ENCODE assay signal across 8 cellular contexts in genomic region chr11:66258473-66258893, GRCh38. TPM values are rescaled to one million over a fixed set of nuclear protein-coding genes. Genes with fewer than 3 reads are reported as not detected.
DNase-seq lines count a peak whose midpoint lies in the region; ATAC-seq and TF ChIP-seq lines count a peak whose summit lies in the region.

No MANE protein-coding gene starts in this region.

- peaks cover 17% of the 10 kb centered on the region for H3F3A ChIP-seq in GM23248 (ENCODE audit: insufficient read depth)

- TF ChIP-seq POLR2A in heart left ventricle (IDR thresholded peaks at IDR 0.05) = no peak

- 2 to 4% methylated on average over 23 to 27 of the region's 28 CpGs for WGBS in GM23248 (ENCODE audit: low coverage in 1 of 2, low lambda C conversion rate in 2 of 2, missing lambda C conversion rate in 2 of 2), 2 experiments
- WGBS in heart left ventricle, 4 donors = 3 to 13% (median 6%) methylated on average over 19 to 28 of the region's 28 CpGs

- H3K4me2 ChIP-seq in GM23248 (ENCODE audit: unreplicated experiment) (peak overlapping the region; percentile 84), skeletal muscle satellite cell (ENCODE audit: low read length) (peak overlapping the region; percentile 99)

- H3K4me3 ChIP-seq in GM23248 (peak overlapping the region; percentile 92), heart left ventricle (peak overlapping the region; percentile 33 to 99 (median 90)), skeletal muscle satellite cell (ENCODE audit: low read length) (peak overlapping the region; percentile 98)

- no peaks in the 10 kb centered on the region for H4K20me1 ChIP-seq in GM23248 (ENCODE audit: insufficient read depth)

- intact Hi-C loops in heart left ventricle (cut with DNase I) = loop anchor here in 7 of 10 donors (1.0 to 2.0 kb wide), 2 partner anchors 36 kb away; no protein-coding TSS in a partner anchor

- peak in 1 of 4 donors; percentile 0 for ATAC-seq in heart left ventricle
- no peak for ATAC-seq in HG03039 (IDR thresholded peaks at IDR 0.05; ENCODE audit: unreplicated experiment)

- peaks cover 15% of the 10 kb centered on the region for H3K79me2 ChIP-seq in GM23248 (ENCODE audit: insufficient read depth)

- DNase-seq in GM23248 (no peak), heart left ventricle (no peak), NCI-H146 treated with DMSO at 0.1 percent for 48 hours (lab: John Stamatoyannopoulos, UW; ENCODE audit: unreplicated experiment) (no peak), SW480 (ENCODE audit: low spot score) (no peak), SKM-1 (lab: John Stamatoyannopoulos, UW; ENCODE audit: unreplicated experiment) (no peak)

- H3K9me3 ChIP-seq in GM23248 (ENCODE audit: low read depth) = no peaks in the 10 kb centered on the region
- no peaks in the 10 kb centered on the region for H3K9me3 ChIP-seq in heart left ventricle
- H3K9me3 ChIP-seq in skeletal muscle satellite cell (replicated peaks; ENCODE audit: low read length) = no peaks in the 10 kb centered on the region

- in situ Hi-C loops in GM23248 (cut with MboI) = no loop called here

- peaks cover 10% of the 10 kb centered on the region; the same call in 1 of the 2 replicates for H3K36me3 ChIP-seq in GM23248 (ENCODE audit: low read depth)
- peaks cover 0 to 42% (median 27%) of the 10 kb centered on the region in 9 donors for H3K36me3 ChIP-seq in heart left ventricle
- H3K36me3 ChIP-seq in skeletal muscle satellite cell (ENCODE audit: insufficient read depth, low read length) = peaks cover 34% of the 10 kb centered on the region

- H3K9me2 ChIP-seq in GM23248 (ENCODE audit: insufficient read depth) = no peaks in the 10 kb centered on the region

- no peaks in the 10 kb centered on the region for H3K27me3 ChIP-seq in GM23248 (replicated peaks; ENCODE audit: insufficient read depth)
- H3K27me3 ChIP-seq in heart left ventricle = peaks cover 0 to 7% (median 0%) of the 10 kb centered on the region in 9 donors
- no peaks in the 10 kb centered on the region for H3K27me3 ChIP-seq in skeletal muscle satellite cell (ENCODE audit: control insufficient read depth, insufficient read depth, low read length)

- peak overlapping the region; percentile 83; the same call in 1 of the 2 replicates for H2AFZ ChIP-seq in GM23248

- H3K9ac ChIP-seq in GM23248 = peak overlapping the region; percentile 93
- peak overlapping the region; percentile 97 for H3K9ac ChIP-seq in skeletal muscle satellite cell (ENCODE audit: low read depth, low read length)

- no peak overlapping the region for H3K27ac ChIP-seq in GM23248
- H3K27ac ChIP-seq in VCaP = peak overlapping the region; percentile 97
- peak overlapping the region in 10 of 12 donors; percentile 66 to 89 (median 82) for H3K27ac ChIP-seq in heart left ventricle

- H3K4me1 ChIP-seq in GM23248 (ENCODE audit: insufficient read depth) (no peaks in the 10 kb centered on the region), heart left ventricle (peaks cover 0 to 17% (median 12%) of the 10 kb centered on the region in 12 donors), skeletal muscle satellite cell (ENCODE audit: control insufficient read depth, insufficient read depth, low read length) (peaks cover 15% of the 10 kb centered on the region)

- TF ChIP-seq CTCF in VCaP (conservative IDR thresholded peaks at IDR 0.05) (no peak; the same call in 1 of the 2 replicates), heart left ventricle (IDR thresholded peaks at IDR 0.05) (peak in 6 of 12 donors; percentile 0 to 31 (median 18))

RNA-seq across cellular contexts. Expression of gene KLC2, which starts 1.0 kb away (rescaled TPM):
- total RNA-seq in GM23248 (2014; rRNA removed; shearing (Covaris generic)) = 21.9 and 25.5 TPM in 2 replicates
- polyA plus RNA-seq in GM23248 (2016; fragmentation: Nextera tagmentation; extraction: Ambion mirVana) = 17.1 and 19.7 TPM in 2 replicates
- 10 to 100 TPM; 24.7 to 78.5 (median 34.0) TPM for total RNA-seq in heart left ventricle
- polyA plus RNA-seq in heart left ventricle = 10 to 100 TPM; 49.9 to 65.8 TPM
- 15.1 and 17.0 TPM in 2 replicates for total RNA-seq in skeletal muscle satellite cell (2012; rRNA removed)

RNA-seq across cellular contexts. Expression of gene RAB1B, which starts 10.0 kb away (rescaled TPM):
- 146 and 151 TPM in 2 replicates for total RNA-seq in GM23248 (2014; rRNA removed; shearing (Covaris generic))
- 86.7 and 92.1 TPM in 2 replicates for polyA plus RNA-seq in GM23248 (2016; fragmentation: Nextera tagmentation; extraction: Ambion mirVana)
- 100 to 1,000 TPM; 111 to 149 (median 128) TPM for total RNA-seq in heart left ventricle
- polyA plus RNA-seq in heart left ventricle = 100 to 1,000 TPM; 161 to 178 TPM
- total RNA-seq in skeletal muscle satellite cell (2012; rRNA removed) = 77.3 and 92.0 TPM in 2 replicates

RNA-seq across cellular contexts. Expression of gene CNIH2, which starts 19.5 kb away (rescaled TPM):
- 1.4 TPM in 1 of 2 replicates, not detected in the other for total RNA-seq in GM23248 (2014; rRNA removed; shearing (Covaris generic))
- polyA plus RNA-seq in GM23248 (2016; fragmentation: Nextera tagmentation; extraction: Ambion mirVana) (0.39 and 0.50 TPM in 2 replicates), heart left ventricle (under 1 TPM in 1 of 2 donors, not detected in 1; 0.08 TPM)
- under 1 TPM in 2 of 9 donors, not detected in 7; 0.25 to 0.40 TPM for total RNA-seq in heart left ventricle
- total RNA-seq in skeletal muscle satellite cell (2012; rRNA removed) = 1.3 TPM in 1 of 2 replicates, not detected in the other

RNA-seq across cellular contexts. Expression of gene YIF1A, which starts 30.5 kb away (rescaled TPM):
- total RNA-seq in GM23248 (2014; rRNA removed; shearing (Covaris generic)) = 193 and 222 TPM in 2 replicates
- polyA plus RNA-seq in GM23248 (2016; fragmentation: Nextera tagmentation; extraction: Ambion mirVana) (259 and 284 TPM in 2 replicates), heart left ventricle (100 to 1,000 TPM in 1 of 2 donors, 10 to 100 TPM in 1; 49.9 to 136 TPM)
- total RNA-seq in heart left ventricle = 10 to 100 TPM; 41.6 to 93.0 (median 65.3) TPM
- total RNA-seq in skeletal muscle satellite cell (2012; rRNA removed) = 181 and 287 TPM in 2 replicates

RNA-seq across cellular contexts. Expression of gene TMEM151A, which starts 33.2 kb away (rescaled TPM):
- total RNA-seq in GM23248 (2014; rRNA removed; shearing (Covaris generic)) = 0.54 TPM in 1 of 2 replicates, not detected in the other
- polyA plus RNA-seq in GM23248 (2016; fragmentation: Nextera tagmentation; extraction: Ambion mirVana) (0.19 and 0.33 TPM in 2 replicates), heart left ventricle (under 1 TPM; 0.08 TPM)
- 1 to 10 TPM in 1 of 9 donors, under 1 TPM in 3, not detected in 5; 0.09 to 7.9 (median 0.18) TPM for total RNA-seq in heart left ventricle
- 0.22 TPM in 1 of 2 replicates, not detected in the other for total RNA-seq in skeletal muscle satellite cell (2012; rRNA removed)
